In genomic region chr2:193966590-193966989, GRCh38 we compare ENCODE assay signal across 11 cellular contexts.
DNase-seq lines count a peak whose midpoint lies in the region; ATAC-seq lines count a peak whose summit lies in the region.
"Had no signal": no experiment of that assay in that cellular context is flagged by ENCODE, and none has a peak within 500 bp of the region (broad histone marks: within the 10 kb centered on the region; RNA-seq: fewer than 3 reads in every experiment).

No MANE protein-coding gene starts in this region.

- DNase-seq in COLO829 (ENCODE audit: low spot score) (peak; percentile 30), HuH-7 (ENCODE audit: low spot score) (peak; percentile 5), amniotic stem cell (lab: John Stamatoyannopoulos, UW) (peak; percentile 49), iris pigment epithelial cell (ENCODE audit: low read depth) (peak; percentile 92), DMS 273 (lab: John Stamatoyannopoulos, UW; ENCODE audit: unreplicated experiment) (no peak)
- no peak for DNase-seq in stimulated activated CD4-positive, alpha-beta T cell treated with anti-CD3 and anti-CD28 coated beads, Interleukin-4, amount 100 ng/mL, for 1 hour
- DNase-seq: activated T-cell treated with anti-CD3 and anti-CD28 coated beads, Interleukin-2, amount 50 U/mL, for 24 hours; effector CD4-positive, alpha-beta T cell; T-cell had no signal

- ATAC-seq in HG03196 (IDR thresholded peaks at IDR 0.05; ENCODE audit: unreplicated experiment) (no peak), GM18907 (IDR thresholded peaks at IDR 0.05; ENCODE audit: unreplicated experiment) (no peak)
- ATAC-seq: T-cell had no signal

Comparison
In these comparisons a context has a peak if more than half of its experiments do, and no peak if none do; other contexts are left out.
1. DNase-seq: peak in COLO829 (single experiment), HuH-7 (single experiment), amniotic stem cell (single experiment) and iris pigment epithelial cell (single experiment); none in DMS 273 (single experiment) and stimulated activated CD4-positive, alpha-beta T cell treated with anti-CD3 and anti-CD28 coated beads, Interleukin-4, amount 100 ng/mL, for 1 hour (single experiment).